13 cellular contexts compared by ENCODE assay signal in genomic region chr1:221868894-221869293, GRCh38.
DNase-seq lines count a peak whose midpoint lies in the region; ATAC-seq and TF ChIP-seq lines count a peak whose summit lies in the region.
"Had no signal": no experiment of that assay in that cellular context is flagged by ENCODE, and none has a peak within 500 bp of the region (broad histone marks: within the 10 kb centered on the region; RNA-seq: fewer than 3 reads in every experiment).

No MANE protein-coding gene starts in this region.

- H3K4me3 Mint-ChIP-seq in activated T-helper 1 cell treated with anti-CD3 and anti-CD28 coated beads, Interleukin-12 subunit alpha, Interleukin-12 subunit beta, Interleukin-2, Interleukin-4 antibody, amounts not matched to agents 30 ng/mL and 10 ng/mL and 1 ng/mL, durations not matched to agents 14 hours and 24 hours and 36 hours: no peak overlapping the region
- H3K4me3 Mint-ChIP-seq: activated B cell treated with CpG ODN at 0.5 μM for 24 hours had no signal

- no peak overlapping the region for H2AFZ ChIP-seq in ACC112 (ENCODE audit: low read length, unreplicated experiment)

- H3K27ac Mint-ChIP-seq in activated T-helper 1 cell treated with anti-CD3 and anti-CD28 coated beads, Interleukin-12 subunit alpha, Interleukin-12 subunit beta, Interleukin-2, Interleukin-4 antibody, amounts not matched to agents 30 ng/mL and 10 ng/mL and 1 ng/mL, durations not matched to agents 14 hours and 24 hours and 36 hours: no peak overlapping the region
- H3K27ac Mint-ChIP-seq: activated B cell treated with CpG ODN at 0.5 μM for 24 hours had no signal

- no peaks in the 10 kb centered on the region for H3K9me3 Mint-ChIP-seq in activated T-helper 1 cell treated with anti-CD3 and anti-CD28 coated beads, Interleukin-12 subunit alpha, Interleukin-12 subunit beta, Interleukin-2, Interleukin-4 antibody, amounts not matched to agents 30 ng/mL and 10 ng/mL and 1 ng/mL, durations not matched to agents 14 hours and 24 hours and 36 hours
- H3K9me3 Mint-ChIP-seq: activated B cell treated with CpG ODN at 0.5 μM for 24 hours had no signal

- H3K4me1 Mint-ChIP-seq in activated T-helper 1 cell treated with anti-CD3 and anti-CD28 coated beads, Interleukin-12 subunit alpha, Interleukin-12 subunit beta, Interleukin-2, Interleukin-4 antibody, amounts not matched to agents 30 ng/mL and 10 ng/mL and 1 ng/mL, durations not matched to agents 14 hours and 24 hours and 36 hours (ENCODE audit: low read depth): no peaks in the 10 kb centered on the region

- intact Hi-C loops in activated T-helper 1 cell treated with anti-CD3 and anti-CD28 coated beads, Interleukin-12 subunit alpha, Interleukin-12 subunit beta, Interleukin-2, Interleukin-4 antibody, amounts not matched to agents 30 ng/mL and 10 ng/mL and 1 ng/mL, durations not matched to agents 14 hours and 24 hours and 36 hours (cut with micrococcal nuclease): no loop called here
- intact Hi-C loops in vagina (cut with DNase I): loop anchor here (5.0 kb wide), 1 partner anchor 117 kb away; no protein-coding TSS in a partner anchor

- H3K27ac ChIP-seq in ACC112 (ENCODE audit: low read depth, low read length): peak overlapping the region; percentile 80
- no peak overlapping the region for H3K27ac ChIP-seq in HEK293 (ENCODE audit: extremely low read depth, low read depth, low read length)
- no peak overlapping the region for H3K27ac ChIP-seq in vagina
- H3K27ac ChIP-seq: BLaER1 had no signal

- peak; percentile 73 for DNase-seq in fibroblast of the aortic adventitia (ENCODE audit: low read depth)
- DNase-seq in DMS 273 treated with DMSO at 0.1 percent for 48 hours (lab: John Stamatoyannopoulos, UW): no peak
- DNase-seq in effector CD8-positive, alpha-beta T cell (lab: John Stamatoyannopoulos, UW): no peak
- DNase-seq in activated T-helper 1 cell treated with anti-CD3 and anti-CD28 coated beads, Interleukin-12 subunit alpha, Interleukin-12 subunit beta, Interleukin-2, Interleukin-4 antibody, amounts not matched to agents 30 ng/mL and 10 ng/mL and 1 ng/mL, durations not matched to agents 14 hours and 24 hours and 36 hours (ENCODE audit: low spot score): no peak
- DNase-seq in vagina (ENCODE audit: extremely low spot score in 2 of 2): no peak
- DNase-seq: activated B cell treated with CpG ODN at 0.5 μM for 24 hours, head of caudate nucleus, posterior cingulate gyrus, Right ventricle myocardium superior had no signal

- peaks cover 12% of the 10 kb centered on the region for H3K27me3 Mint-ChIP-seq in activated T-helper 1 cell treated with anti-CD3 and anti-CD28 coated beads, Interleukin-12 subunit alpha, Interleukin-12 subunit beta, Interleukin-2, Interleukin-4 antibody, amounts not matched to agents 30 ng/mL and 10 ng/mL and 1 ng/mL, durations not matched to agents 14 hours and 24 hours and 36 hours (ENCODE audit: insufficient read depth)
- H3K27me3 Mint-ChIP-seq: activated B cell treated with CpG ODN at 0.5 μM for 24 hours had no signal

- no peaks in the 10 kb centered on the region for H3K79me2 ChIP-seq in ACC112 (ENCODE audit: control insufficient read depth, insufficient read depth, low read length, unreplicated experiment)

- H3K9me3 ChIP-seq in HEK293 (ENCODE audit: control insufficient read depth, insufficient read depth, low read depth, low read length) (no peaks in the 10 kb centered on the region), vagina (no peaks in the 10 kb centered on the region)
- H3K9me3 ChIP-seq: BLaER1 had no signal

- H3K4me1 ChIP-seq in ACC112 (ENCODE audit: control insufficient read depth, insufficient read depth, low read length, unreplicated experiment) (peaks cover 30% of the 10 kb centered on the region), HEK293 (ENCODE audit: control insufficient read depth, insufficient read depth, low read length) (peaks cover 5% of the 10 kb centered on the region; the same call in 1 of the 2 replicates), vagina (no peaks in the 10 kb centered on the region)

- H3K4me3 ChIP-seq in ACC112 (ENCODE audit: low read depth, low read length) (no peak overlapping the region), HEK293 (ENCODE audit: low read depth, low read length) (no peak overlapping the region), fibroblast of the aortic adventitia (ENCODE audit: low read depth, low read length) (no peak overlapping the region), vagina (no peak overlapping the region)
- H3K4me3 ChIP-seq: BLaER1 had no signal

- H3K36me3 ChIP-seq in ACC112 (ENCODE audit: insufficient read depth, low read length) (no peaks in the 10 kb centered on the region), HEK293 (ENCODE audit: control insufficient read depth in 2 of 2, insufficient read depth in 1 of 2, low read length in 2 of 2) (no peaks in the 10 kb centered on the region), vagina (no peaks in the 10 kb centered on the region)
- H3K36me3 ChIP-seq: BLaER1 had no signal

- TF ChIP-seq CTCF in HEK293 (tag by site-specific recombination; IDR thresholded peaks at IDR 0.05): no peak
- TF ChIP-seq CTCF in fibroblast of the aortic adventitia (IDR thresholded peaks at IDR 0.05; ENCODE audit: insufficient read depth, low read length): no peak
- no peak for TF ChIP-seq CTCF in vagina (IDR thresholded peaks at IDR 0.05)

- ATAC-seq in SK-N-SH treated with all-trans-retinoic acid at 6 μM for 48 hours: peak; percentile 84

- H3K36me3 Mint-ChIP-seq in activated T-helper 1 cell treated with anti-CD3 and anti-CD28 coated beads, Interleukin-12 subunit alpha, Interleukin-12 subunit beta, Interleukin-2, Interleukin-4 antibody, amounts not matched to agents 30 ng/mL and 10 ng/mL and 1 ng/mL, durations not matched to agents 14 hours and 24 hours and 36 hours (ENCODE audit: low read depth): no peaks in the 10 kb centered on the region

- no peaks in the 10 kb centered on the region for H3K27me3 ChIP-seq in ACC112 (ENCODE audit: insufficient read depth, low read length)
- H3K27me3 ChIP-seq in vagina: no peaks in the 10 kb centered on the region
- H3K27me3 ChIP-seq: BLaER1 had no signal

- CTCF ChIA-PET in HEK293 (lab: Yijun Ruan, JAX): interaction anchor here (1.1 kb wide), 1 partner anchor 391 kb away, joined by 3 read pairs; no protein-coding TSS in a partner anchor

- TF ChIP-seq POLR2A in vagina (IDR thresholded peaks at IDR 0.05): no peak

- POLR2A ChIA-PET in HEK293 (lab: Yijun Ruan, JAX): no interaction called here

TF ChIP-seq in HEK293, 187 proteins besides CTCF, POLR2A, EP300 and RAD21 (continues in another document):
- TF ChIP-seq SP7 (tag by site-specific recombination; IDR thresholded peaks at IDR 0.05) (peak; percentile 78), ZNF626 (tag by site-specific recombination; IDR thresholded peaks at IDR 0.05) (no peak), ZFHX2 (tag by site-specific recombination; conservative IDR thresholded peaks at IDR 0.05) (peak; percentile 52), ZBTB26 (tag by site-specific recombination; optimal IDR thresholded peaks at IDR 0.05) (no peak), ZNF366 (tag by site-specific recombination; conservative IDR thresholded peaks at IDR 0.05) (peak; percentile 63), BCL11B (tag by site-specific recombination; IDR thresholded peaks at IDR 0.05; ENCODE audit: low read depth) (no peak), ZNF266 (tag by site-specific recombination; IDR thresholded peaks at IDR 0.05; ENCODE audit: low read depth) (no peak), ZNF121 (tag by site-specific recombination; IDR thresholded peaks at IDR 0.05) (no peak)

TF ChIP-seq in SK-N-SH treated with all-trans-retinoic acid at 6 μM for 48 hours, 23 proteins besides CTCF, POLR2A, EP300 and RAD21:
- TF ChIP-seq ESRRG (CRISPR knock-in tag; IDR thresholded peaks at IDR 0.05) (no peak), ARNTL (CRISPR knock-in tag; IDR thresholded peaks at IDR 0.05; ENCODE audit: borderline replicate concordance, low read depth) (no peak)
- TF ChIP-seq, protein P1, sequence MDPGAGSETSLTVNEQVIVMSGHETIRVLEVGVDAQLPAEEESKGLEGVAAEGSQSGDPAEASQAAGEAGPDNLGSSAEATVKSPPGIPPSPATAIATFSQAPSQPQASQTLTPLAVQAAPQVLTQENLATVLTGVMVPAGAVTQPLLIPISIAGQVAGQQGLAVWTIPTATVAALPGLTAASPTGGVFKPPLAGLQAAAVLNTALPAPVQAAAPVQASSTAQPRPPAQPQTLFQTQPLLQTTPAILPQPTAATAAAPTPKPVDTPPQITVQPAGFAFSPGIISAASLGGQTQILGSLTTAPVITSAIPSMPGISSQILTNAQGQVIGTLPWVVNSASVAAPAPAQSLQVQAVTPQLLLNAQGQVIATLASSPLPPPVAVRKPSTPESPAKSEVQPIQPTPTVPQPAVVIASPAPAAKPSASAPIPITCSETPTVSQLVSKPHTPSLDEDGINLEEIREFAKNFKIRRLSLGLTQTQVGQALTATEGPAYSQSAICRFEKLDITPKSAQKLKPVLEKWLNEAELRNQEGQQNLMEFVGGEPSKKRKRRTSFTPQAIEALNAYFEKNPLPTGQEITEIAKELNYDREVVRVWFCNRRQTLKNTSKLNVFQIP (CRISPR knock-in tag; IDR thresholded peaks at IDR 0.05; ENCODE audit: borderline replicate concordance, low read depth): no peak
